In the genomic region with DNA sequence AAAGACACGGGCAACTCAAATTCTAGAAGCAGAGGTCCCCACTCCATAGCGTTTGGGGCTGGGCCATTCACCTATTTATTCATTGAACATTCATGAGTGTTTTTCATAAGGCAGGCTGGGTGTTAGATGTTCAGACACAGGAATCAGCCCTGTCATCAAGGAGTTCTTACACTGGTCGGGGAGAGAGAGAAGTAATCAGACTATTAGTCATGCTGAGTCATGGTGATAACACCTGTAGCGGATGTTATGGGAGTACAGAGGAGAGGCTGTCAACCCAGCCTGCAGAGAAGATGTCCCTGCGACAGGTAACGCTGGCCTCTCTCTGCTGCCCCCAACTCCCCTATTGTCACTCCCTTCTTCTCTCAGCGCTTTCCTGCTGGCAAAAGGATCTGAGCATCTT, we compare ENCODE assay signal across 1 cellular context.
A peak's percentile ranks its signal among the peaks of the same experiment; 100 is the strongest.
TF ChIP-seq lines count a peak whose summit lies in the region.

No MANE protein-coding gene starts in this region.

TF ChIP-seq in A549, 52 proteins besides CTCF, POLR2A, EP300 and RAD21 (continued from another document):
- TF ChIP-seq ZFP36 (IDR thresholded peaks at IDR 0.05; ENCODE audit: borderline replicate concordance, partially characterized antibody) (no peak), CEBPB (IDR thresholded peaks at IDR 0.05) (no peak), NR3C1 (IDR thresholded peaks at IDR 0.05) (no peak), MYC (IDR thresholded peaks at IDR 0.05; ENCODE audit: borderline replicate concordance, low read length) (no peak), SREBF2 (IDR thresholded peaks at IDR 0.05) (no peak), FOSL2 (IDR thresholded peaks at IDR 0.05) (peak; percentile 83; the same call in 1 of the 2 replicates), FOSL2 (CRISPR knock-in tag; IDR thresholded peaks at IDR 0.05) (peak; percentile 87), MAZ (IDR thresholded peaks at IDR 0.05; ENCODE audit: borderline replicate concordance, low read depth, low read length) (no peak), RARB (CRISPR knock-in tag; IDR thresholded peaks at IDR 0.05) (no peak), HOXA7 (CRISPR knock-in tag; IDR thresholded peaks at IDR 0.05) (no peak), CHD2 (IDR thresholded peaks at IDR 0.05; ENCODE audit: low read length, partially characterized antibody) (no peak), ZC3H11A (IDR thresholded peaks at IDR 0.05) (no peak), FOXS1 (CRISPR knock-in tag; IDR thresholded peaks at IDR 0.05) (no peak), CBX8 (IDR thresholded peaks at IDR 0.05) (no peak), MAFK (IDR thresholded peaks at IDR 0.05; ENCODE audit: partially characterized antibody) (peak; percentile 97), RNF2 (IDR thresholded peaks at IDR 0.05; ENCODE audit: borderline replicate concordance, low read depth) (no peak), FOSB (CRISPR knock-in tag; IDR thresholded peaks at IDR 0.05) (no peak), HDAC2 (IDR thresholded peaks at IDR 0.05) (no peak), POLR2AphosphoS2 (conservative IDR thresholded peaks at IDR 0.05; ENCODE audit: low read length) (no peak), SMC3 (IDR thresholded peaks at IDR 0.05) (no peak), KDM1A (IDR thresholded peaks at IDR 0.05; ENCODE audit: low read depth) (no peak)
- TF ChIP-seq, protein P1, sequence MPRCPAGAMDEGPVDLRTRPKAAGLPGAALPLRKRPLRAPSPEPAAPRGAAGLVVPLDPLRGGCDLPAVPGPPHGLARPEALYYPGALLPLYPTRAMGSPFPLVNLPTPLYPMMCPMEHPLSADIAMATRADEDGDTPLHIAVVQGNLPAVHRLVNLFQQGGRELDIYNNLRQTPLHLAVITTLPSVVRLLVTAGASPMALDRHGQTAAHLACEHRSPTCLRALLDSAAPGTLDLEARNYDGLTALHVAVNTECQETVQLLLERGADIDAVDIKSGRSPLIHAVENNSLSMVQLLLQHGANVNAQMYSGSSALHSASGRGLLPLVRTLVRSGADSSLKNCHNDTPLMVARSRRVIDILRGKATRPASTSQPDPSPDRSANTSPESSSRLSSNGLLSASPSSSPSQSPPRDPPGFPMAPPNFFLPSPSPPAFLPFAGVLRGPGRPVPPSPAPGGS (IDR thresholded peaks at IDR 0.05) = no peak
- TF ChIP-seq, protein P2, sequence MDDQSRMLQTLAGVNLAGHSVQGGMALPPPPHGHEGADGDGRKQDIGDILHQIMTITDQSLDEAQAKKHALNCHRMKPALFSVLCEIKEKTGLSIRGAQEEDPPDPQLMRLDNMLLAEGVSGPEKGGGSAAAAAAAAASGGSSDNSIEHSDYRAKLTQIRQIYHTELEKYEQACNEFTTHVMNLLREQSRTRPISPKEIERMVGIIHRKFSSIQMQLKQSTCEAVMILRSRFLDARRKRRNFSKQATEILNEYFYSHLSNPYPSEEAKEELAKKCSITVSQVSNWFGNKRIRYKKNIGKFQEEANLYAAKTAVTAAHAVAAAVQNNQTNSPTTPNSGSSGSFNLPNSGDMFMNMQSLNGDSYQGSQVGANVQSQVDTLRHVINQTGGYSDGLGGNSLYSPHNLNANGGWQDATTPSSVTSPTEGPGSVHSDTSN (IDR thresholded peaks at IDR 0.05) = no peak
- TF ChIP-seq, protein P3, sequence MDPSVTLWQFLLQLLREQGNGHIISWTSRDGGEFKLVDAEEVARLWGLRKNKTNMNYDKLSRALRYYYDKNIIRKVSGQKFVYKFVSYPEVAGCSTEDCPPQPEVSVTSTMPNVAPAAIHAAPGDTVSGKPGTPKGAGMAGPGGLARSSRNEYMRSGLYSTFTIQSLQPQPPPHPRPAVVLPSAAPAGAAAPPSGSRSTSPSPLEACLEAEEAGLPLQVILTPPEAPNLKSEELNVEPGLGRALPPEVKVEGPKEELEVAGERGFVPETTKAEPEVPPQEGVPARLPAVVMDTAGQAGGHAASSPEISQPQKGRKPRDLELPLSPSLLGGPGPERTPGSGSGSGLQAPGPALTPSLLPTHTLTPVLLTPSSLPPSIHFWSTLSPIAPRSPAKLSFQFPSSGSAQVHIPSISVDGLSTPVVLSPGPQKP (IDR thresholded peaks at IDR 0.05; ENCODE audit: low read depth, low read length) = no peak
- TF ChIP-seq, protein P4, sequence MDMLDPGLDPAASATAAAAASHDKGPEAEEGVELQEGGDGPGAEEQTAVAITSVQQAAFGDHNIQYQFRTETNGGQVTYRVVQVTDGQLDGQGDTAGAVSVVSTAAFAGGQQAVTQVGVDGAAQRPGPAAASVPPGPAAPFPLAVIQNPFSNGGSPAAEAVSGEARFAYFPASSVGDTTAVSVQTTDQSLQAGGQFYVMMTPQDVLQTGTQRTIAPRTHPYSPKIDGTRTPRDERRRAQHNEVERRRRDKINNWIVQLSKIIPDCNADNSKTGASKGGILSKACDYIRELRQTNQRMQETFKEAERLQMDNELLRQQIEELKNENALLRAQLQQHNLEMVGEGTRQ (IDR thresholded peaks at IDR 0.05) = no peak
- TF ChIP-seq, protein P5, sequence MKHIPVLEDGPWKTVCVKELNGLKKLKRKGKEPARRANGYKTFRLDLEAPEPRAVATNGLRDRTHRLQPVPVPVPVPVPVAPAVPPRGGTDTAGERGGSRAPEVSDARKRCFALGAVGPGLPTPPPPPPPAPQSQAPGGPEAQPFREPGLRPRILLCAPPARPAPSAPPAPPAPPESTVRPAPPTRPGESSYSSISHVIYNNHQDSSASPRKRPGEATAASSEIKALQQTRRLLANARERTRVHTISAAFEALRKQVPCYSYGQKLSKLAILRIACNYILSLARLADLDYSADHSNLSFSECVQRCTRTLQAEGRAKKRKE (CRISPR knock-in tag; IDR thresholded peaks at IDR 0.05; ENCODE audit: low read depth) = no peak
TF ChIP-seq in A549: peak in this region for 4.
